In the genomic region with DNA sequence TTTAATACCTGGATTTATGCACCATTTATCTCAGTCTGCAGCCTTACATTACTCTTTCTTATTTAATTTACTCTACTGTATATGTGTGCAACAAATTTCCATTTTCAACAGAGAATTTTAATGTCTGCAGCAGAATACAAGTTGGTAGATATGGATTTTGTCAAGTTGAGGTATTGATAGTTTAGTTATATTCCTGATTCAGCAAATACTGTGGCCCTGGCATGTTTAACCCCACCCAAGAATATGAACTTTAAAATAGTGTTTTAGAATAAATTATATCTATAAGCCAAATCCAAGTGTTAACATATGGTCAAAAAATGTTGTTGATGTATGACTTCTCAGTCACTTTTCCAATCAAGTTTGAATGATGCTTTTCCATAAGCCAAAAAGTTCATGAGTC, we compare ENCODE assay signal across 11 cellular contexts.
"Had no signal": no experiment of that assay in that cellular context is flagged by ENCODE, and none has a peak within 500 bp of the region (broad histone marks: within the 10 kb centered on the region; RNA-seq: fewer than 3 reads in every experiment).

No MANE protein-coding gene starts in this region.

- H3K4me2 ChIP-seq: GM23338 had no signal

- DNase-seq: GM23248, GOT3, H7, H9, HCEC 1CT, HFFc6 had no signal

- H2AFZ ChIP-seq: GM23248, GM23338 had no signal

- H3K9ac ChIP-seq: GM23248 had no signal

- H3K27ac ChIP-seq: GM23248 had no signal

- ATAC-seq: GM23338, HCT116 had no signal

- H3K4me3 ChIP-seq: GM23248, GM23338, HAP-1 had no signal

- H3K36me3 ChIP-seq: HAP-1 had no signal

- H3K4me1 ChIP-seq: HAP-1 had no signal

- H3K9me3 ChIP-seq: HAP-1 had no signal

- FAIRE-seq: H1, H54 had no signal
